8 cellular contexts compared by ENCODE assay signal in genomic region chr17:45060824-45061605, GRCh38. TPM values are rescaled to one million over a fixed set of nuclear protein-coding genes. Genes with fewer than 3 reads are reported as not detected.
A peak's percentile ranks its signal among the peaks of the same experiment; 100 is the strongest.
DNase-seq lines count a peak whose midpoint lies in the region; ATAC-seq and TF ChIP-seq lines count a peak whose summit lies in the region.

TSS of gene NMT1 (plus strand) at chr17:45061317. CDS start at chr17:45061330, 13 bp downstream.

- no peaks in the 10 kb centered on the region for H3K9me3 ChIP-seq in prostate gland

- peak in 3 of 4 experiments; percentile 25 to 63 (median 35) for TF ChIP-seq CTCF in prostate gland (IDR thresholded peaks at IDR 0.05)

- peak; percentile 77 for TF ChIP-seq POLR2A in prostate gland (IDR thresholded peaks at IDR 0.05)

- ATAC-seq in GM18498 (IDR thresholded peaks at IDR 0.05; ENCODE audit: unreplicated experiment): peak; percentile 84
- ATAC-seq in HG02938 (IDR thresholded peaks at IDR 0.05; ENCODE audit: unreplicated experiment): peak; percentile 89
- ATAC-seq in left ventricle myocardium superior: peak; percentile 96

- no peaks in the 10 kb centered on the region for H3K27me3 ChIP-seq in prostate gland (replicated peaks; ENCODE audit: insufficient read depth)

- intact Hi-C loops in left ventricle myocardium superior (cut with micrococcal nuclease): no loop called here
- intact Hi-C loops in prostate gland (cut with DNase I): loop anchor here (5.0 kb wide), 1 partner anchor 46 kb away; no protein-coding TSS in a partner anchor

- H3K27ac ChIP-seq in angular gyrus (ENCODE audit: low read depth, low read length) (peak within 1 kb of the TSS; percentile 96), prostate gland (peak within 1 kb of the TSS; percentile 85 to 87), urinary bladder (ENCODE audit: low read depth) (peak within 1 kb of the TSS; percentile 66)

- DNase-seq in NCI-H187 (lab: John Stamatoyannopoulos, UW) (peak; percentile 97 to 98), T-helper 2 cell (peak; percentile 82 to 99 (median 94)), left ventricle myocardium superior (peak; percentile 96), prostate gland (ENCODE audit: low spot score) (peak; percentile 98)

- H3K4me3 ChIP-seq in prostate gland (peak within 1 kb of the TSS; percentile 65 to 74), urinary bladder (ENCODE audit: low read depth, low read length) (peak within 1 kb of the TSS; percentile 52)

- H3K36me3 ChIP-seq in prostate gland (no peaks in the 10 kb centered on the region), urinary bladder (ENCODE audit: insufficient read depth) (no peaks in the 10 kb centered on the region)

- under 1% methylated on average over 47 of the region's 49 CpGs for WGBS in prostate gland
- under 1% methylated on average over 49 of the region's 49 CpGs for WGBS in urinary bladder

- H3K4me1 ChIP-seq in prostate gland (replicated peaks) (peaks cover 4% of the 10 kb centered on the region), urinary bladder (ENCODE audit: insufficient read depth) (peaks cover 4% of the 10 kb centered on the region)

RNA-seq across cellular contexts. Expression of gene NMT1, which starts in this region (rescaled TPM):
- 114 TPM for total RNA-seq in left ventricle myocardium superior
- 10 to 100 TPM; 39.4 to 68.5 TPM for total RNA-seq in prostate gland
- total RNA-seq in urinary bladder: 31.4 TPM
- polyA plus RNA-seq in urinary bladder: 50.1 TPM

Comparison
In these comparisons a context has a peak if more than half of its experiments do, and no peak if none do; other contexts are left out.
1. Peak in every context shown above with its lines: DNase-seq, ATAC-seq, H3K4me3 ChIP-seq and H3K27ac ChIP-seq.